In genomic region chr7:110480964-110481363, GRCh38 we compare ENCODE assay signal across 11 cellular contexts.
"Had no signal": no experiment of that assay in that cellular context is flagged by ENCODE, and none has a peak within 500 bp of the region (broad histone marks: within the 10 kb centered on the region; RNA-seq: fewer than 3 reads in every experiment).

No MANE protein-coding gene starts in this region.

- H3K36me3 ChIP-seq: HAP-1 had no signal

- H3K9me3 ChIP-seq: HAP-1 had no signal

- FAIRE-seq: H1, H54 had no signal

- H3K4me2 ChIP-seq: GM23338 had no signal

- H3K27ac ChIP-seq: GM23248 had no signal

- H3K4me3 ChIP-seq: GM23248, GM23338, HAP-1 had no signal

- ATAC-seq: GM23338, HCT116 had no signal

- H3K4me1 ChIP-seq: HAP-1 had no signal

- DNase-seq: GM23248, GOT3, H7, H9, HCEC 1CT, HFFc6 had no signal
